In the genomic region with DNA sequence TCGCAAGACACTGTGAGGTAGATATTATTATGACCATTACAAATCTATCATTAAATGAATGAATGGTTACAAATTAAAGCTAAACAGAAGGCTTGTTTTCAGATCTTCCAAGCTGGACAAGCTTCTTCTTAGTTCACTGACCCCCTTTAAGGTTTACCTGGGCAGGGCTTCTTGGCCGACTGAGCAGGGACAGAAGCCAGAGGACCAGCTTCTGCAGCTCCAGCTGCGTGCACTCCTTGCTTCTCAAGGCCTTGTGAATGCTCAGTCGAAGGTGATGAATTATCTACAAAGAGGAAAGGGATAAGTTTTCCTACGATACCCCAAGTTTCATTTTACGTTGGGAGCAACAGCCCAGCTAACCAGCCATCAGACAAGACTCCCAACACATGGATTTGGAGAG, we compare ENCODE assay signal across 19 cellular contexts. TPM values are rescaled to one million over a fixed set of nuclear protein-coding genes. Genes with fewer than 3 reads are reported as not detected.
A peak's percentile ranks its signal among the peaks of the same experiment; 100 is the strongest.
DNase-seq lines count a peak whose midpoint lies in the region; ATAC-seq and TF ChIP-seq lines count a peak whose summit lies in the region.
"Had no signal": no experiment of that assay in that cellular context is flagged by ENCODE, and none has a peak within 500 bp of the region (broad histone marks: within the 10 kb centered on the region; RNA-seq: fewer than 3 reads in every experiment).

No MANE protein-coding gene starts in this region.

- H3K4me3 ChIP-seq in endodermal cell (ENCODE audit: low read length), result no peak overlapping the region
- H3K4me3 ChIP-seq: GM12878, GM23248 had no signal

- TF ChIP-seq CTCF in activated CD8-positive, alpha-beta T cell treated with anti-CD3 and anti-CD28 coated beads for 36 hours (IDR thresholded peaks at IDR 0.05), result no peak
- no peak for TF ChIP-seq CTCF in endodermal cell (conservative IDR thresholded peaks at IDR 0.05)
- TF ChIP-seq CTCF in nephron progenitor cell (IDR thresholded peaks at IDR 0.05), result no peak
- no peak for TF ChIP-seq CTCF in type B pancreatic cell (conservative IDR thresholded peaks at IDR 0.05)

- H3K27ac Mint-ChIP-seq in activated CD8-positive, alpha-beta T cell treated with anti-CD3 and anti-CD28 coated beads, Interleukin-2, amount 10 ng/mL, durations not matched to agents 7 days and 5 days, result peak overlapping the region; percentile 13
- no peak overlapping the region for H3K27ac Mint-ChIP-seq in activated CD8-positive, alpha-beta T cell treated with anti-CD3 and anti-CD28 coated beads for 36 hours
- H3K27ac Mint-ChIP-seq in activated T-helper 17 cell treated with anti-CD3 and anti-CD28 coated beads, Interleukin-2, amount 50 U/mL, for 72 hours, result peak overlapping the region; percentile 10
- no peak overlapping the region for H3K27ac Mint-ChIP-seq in endodermal cell
- H3K27ac Mint-ChIP-seq in nephron progenitor cell, result peak overlapping the region; percentile 34
- no peak overlapping the region for H3K27ac Mint-ChIP-seq in type B pancreatic cell

- H3K27me3 ChIP-seq in endodermal cell (ENCODE audit: control insufficient read depth, insufficient read depth, low read length, poor library complexity, severe bottlenecking), result no peaks in the 10 kb centered on the region

- intact Hi-C loops in activated CD8-positive, alpha-beta T cell treated with anti-CD3 and anti-CD28 coated beads for 36 hours (cut with micrococcal nuclease), result no loop called here

- H3K9me3 Mint-ChIP-seq in activated CD8-positive, alpha-beta T cell treated with anti-CD3 and anti-CD28 coated beads, Interleukin-2, amount 10 ng/mL, durations not matched to agents 7 days and 5 days (ENCODE audit: insufficient read depth), result no peaks in the 10 kb centered on the region
- no peaks in the 10 kb centered on the region for H3K9me3 Mint-ChIP-seq in activated CD8-positive, alpha-beta T cell treated with anti-CD3 and anti-CD28 coated beads for 36 hours
- H3K9me3 Mint-ChIP-seq in activated T-helper 17 cell treated with anti-CD3 and anti-CD28 coated beads, Interleukin-2, amount 50 U/mL, for 72 hours, result no peaks in the 10 kb centered on the region
- H3K9me3 Mint-ChIP-seq in endodermal cell, result no peaks in the 10 kb centered on the region
- H3K9me3 Mint-ChIP-seq in nephron progenitor cell, result no peaks in the 10 kb centered on the region
- H3K9me3 Mint-ChIP-seq in type B pancreatic cell, result no peaks in the 10 kb centered on the region
- H3K9me3 Mint-ChIP-seq: CD4-positive, alpha-beta memory T cell had no signal

- CTCF ChIA-PET in activated CD8-positive, alpha-beta T cell treated with anti-CD3 and anti-CD28 coated beads, Interleukin-2, amount 10 ng/mL, durations not matched to agents 7 days and 5 days (lab: Charles Lee), result interaction anchor here (4.7 to 5.3 kb wide), 2 partner anchors 9 to 140 kb away, joined by 17 to 30 read pairs; no protein-coding TSS in a partner anchor
- CTCF ChIA-PET in activated CD8-positive, alpha-beta T cell treated with anti-CD3 and anti-CD28 coated beads for 36 hours (lab: Charles Lee), result interaction anchor here (0.7 to 3.0 kb wide), 4 partner anchors 10 to 140 kb away, joined by 3 to 14 read pairs (median 4); no protein-coding TSS in a partner anchor

- H3K4me1 ChIP-seq in endodermal cell (ENCODE audit: control insufficient read depth, insufficient read depth, low read length), result peaks cover 2% of the 10 kb centered on the region
- H3K4me1 ChIP-seq: Caco-2 had no signal

- no peaks in the 10 kb centered on the region for H3K9me3 ChIP-seq in endodermal cell (ENCODE audit: control insufficient read depth, low read length)
- H3K9me3 ChIP-seq: Caco-2 had no signal

- no peaks in the 10 kb centered on the region for H3K36me3 ChIP-seq in endodermal cell (ENCODE audit: control insufficient read depth, insufficient read depth, low read length)

- peaks cover 3% of the 10 kb centered on the region for H3K4me1 Mint-ChIP-seq in activated CD8-positive, alpha-beta T cell treated with anti-CD3 and anti-CD28 coated beads, Interleukin-2, amount 10 ng/mL, durations not matched to agents 7 days and 5 days (ENCODE audit: low read depth)
- H3K4me1 Mint-ChIP-seq in activated CD8-positive, alpha-beta T cell treated with anti-CD3 and anti-CD28 coated beads for 36 hours (ENCODE audit: low read depth), result peaks cover 2% of the 10 kb centered on the region
- H3K4me1 Mint-ChIP-seq in activated T-helper 17 cell treated with anti-CD3 and anti-CD28 coated beads, Interleukin-2, amount 50 U/mL, for 72 hours, result no peaks in the 10 kb centered on the region
- H3K4me1 Mint-ChIP-seq in endodermal cell (peaks cover 8% of the 10 kb centered on the region), nephron progenitor cell (no peaks in the 10 kb centered on the region), type B pancreatic cell (ENCODE audit: unreplicated experiment) (no peaks in the 10 kb centered on the region)
- H3K4me1 Mint-ChIP-seq: CD4-positive, alpha-beta memory T cell had no signal

- H3K9ac ChIP-seq in endodermal cell (ENCODE audit: extremely low read depth, low read length, poor library complexity, severe bottlenecking), result no peak overlapping the region
- H3K9ac ChIP-seq: GM23248 had no signal

- no peak overlapping the region for H3K4me3 Mint-ChIP-seq in activated CD8-positive, alpha-beta T cell treated with anti-CD3 and anti-CD28 coated beads, Interleukin-2, amount 10 ng/mL, durations not matched to agents 7 days and 5 days
- no peak overlapping the region for H3K4me3 Mint-ChIP-seq in activated CD8-positive, alpha-beta T cell treated with anti-CD3 and anti-CD28 coated beads for 36 hours
- no peak overlapping the region for H3K4me3 Mint-ChIP-seq in activated T-helper 17 cell treated with anti-CD3 and anti-CD28 coated beads, Interleukin-2, amount 50 U/mL, for 72 hours
- H3K4me3 Mint-ChIP-seq in endodermal cell (no peak overlapping the region), nephron progenitor cell (no peak overlapping the region), type B pancreatic cell (no peak overlapping the region)
- H3K4me3 Mint-ChIP-seq: CD4-positive, alpha-beta memory T cell had no signal

- no peak for ATAC-seq in activated CD8-positive, alpha-beta T cell treated with anti-CD3 and anti-CD28 coated beads, Interleukin-2, amount 10 ng/mL, durations not matched to agents 7 days and 5 days
- ATAC-seq in activated CD8-positive, alpha-beta T cell treated with anti-CD3 and anti-CD28 coated beads for 36 hours, result no peak
- ATAC-seq in activated T-helper 17 cell treated with anti-CD3 and anti-CD28 coated beads, Interleukin-2, amount 50 U/mL, for 72 hours (replicated peaks), result no peak
- ATAC-seq: GM12878 had no signal

- POLR2A ChIA-PET in activated CD8-positive, alpha-beta T cell treated with anti-CD3 and anti-CD28 coated beads, Interleukin-2, amount 10 ng/mL, durations not matched to agents 7 days and 5 days (lab: Charles Lee), result no interaction called here
- POLR2A ChIA-PET in activated CD8-positive, alpha-beta T cell treated with anti-CD3 and anti-CD28 coated beads for 36 hours (lab: Charles Lee), result interaction anchor here (1.2 kb wide), 1 partner anchor 11 kb away, joined by 4 read pairs; no protein-coding TSS in a partner anchor

- WGBS in endodermal cell (ENCODE audit: insufficient coverage in 1 of 2, insufficient read length in 1 of 2), 2 experiments, result 88 to 100% methylated on average over 2 to 6 of the region's 6 CpGs

- no peak overlapping the region for H3K27ac ChIP-seq in endodermal cell (ENCODE audit: low read depth, low read length)
- H3K27ac ChIP-seq: GM23248 had no signal

- H3K36me3 Mint-ChIP-seq in activated CD8-positive, alpha-beta T cell treated with anti-CD3 and anti-CD28 coated beads, Interleukin-2, amount 10 ng/mL, durations not matched to agents 7 days and 5 days (ENCODE audit: low read depth), result peaks cover 56% of the 10 kb centered on the region
- peaks cover 56% of the 10 kb centered on the region for H3K36me3 Mint-ChIP-seq in activated CD8-positive, alpha-beta T cell treated with anti-CD3 and anti-CD28 coated beads for 36 hours (ENCODE audit: low read depth)
- H3K36me3 Mint-ChIP-seq in activated T-helper 17 cell treated with anti-CD3 and anti-CD28 coated beads, Interleukin-2, amount 50 U/mL, for 72 hours (ENCODE audit: low read depth), result peaks cover 91% of the 10 kb centered on the region
- H3K36me3 Mint-ChIP-seq in endodermal cell (ENCODE audit: low read depth) (peaks cover 66% of the 10 kb centered on the region), nephron progenitor cell (ENCODE audit: low read depth) (no peaks in the 10 kb centered on the region), type B pancreatic cell (peaks cover 4% of the 10 kb centered on the region)
- H3K36me3 Mint-ChIP-seq: CD4-positive, alpha-beta memory T cell had no signal

- H3K27me3 Mint-ChIP-seq in activated CD8-positive, alpha-beta T cell treated with anti-CD3 and anti-CD28 coated beads, Interleukin-2, amount 10 ng/mL, durations not matched to agents 7 days and 5 days (ENCODE audit: low read depth), result no peaks in the 10 kb centered on the region
- no peaks in the 10 kb centered on the region for H3K27me3 Mint-ChIP-seq in activated CD8-positive, alpha-beta T cell treated with anti-CD3 and anti-CD28 coated beads for 36 hours
- H3K27me3 Mint-ChIP-seq in activated T-helper 17 cell treated with anti-CD3 and anti-CD28 coated beads, Interleukin-2, amount 50 U/mL, for 72 hours, result no peaks in the 10 kb centered on the region
- H3K27me3 Mint-ChIP-seq in endodermal cell (ENCODE audit: insufficient read depth), result no peaks in the 10 kb centered on the region
- H3K27me3 Mint-ChIP-seq in nephron progenitor cell (ENCODE audit: low read depth, poor library complexity), result peaks cover 6% of the 10 kb centered on the region
- no peaks in the 10 kb centered on the region for H3K27me3 Mint-ChIP-seq in type B pancreatic cell
- H3K27me3 Mint-ChIP-seq: CD4-positive, alpha-beta memory T cell had no signal

- DNase-seq in activated CD8-positive, alpha-beta T cell treated with anti-CD3 and anti-CD28 coated beads, Interleukin-2, amount 10 ng/mL, durations not matched to agents 7 days and 5 days, result no peak
- no peak for DNase-seq in activated CD8-positive, alpha-beta T cell treated with anti-CD3 and anti-CD28 coated beads for 36 hours
- peak; percentile 36 for DNase-seq in endodermal cell
- no peak for DNase-seq in nephron progenitor cell
- no peak for DNase-seq in NCI-H2227 (lab: John Stamatoyannopoulos, UW; ENCODE audit: unreplicated experiment)
- no peak for DNase-seq in COLO668 (lab: John Stamatoyannopoulos, UW; ENCODE audit: unreplicated experiment)
- no peak for DNase-seq in type B pancreatic cell (ENCODE audit: extremely low spot score, unreplicated experiment)
- DNase-seq: C1 segment of cervical spinal cord; Caco-2; CD4-positive, alpha-beta memory T cell; DMS79; EL; GDM1; GM23248; H7; HCEC 1CT had no signal

RNA-seq across cellular contexts. Expression of gene ZC3HAV1L, which starts 9.3 kb away (rescaled TPM):
- total RNA-seq in activated CD8-positive, alpha-beta T cell treated with anti-CD3 and anti-CD28 coated beads, Interleukin-2, amount 10 ng/mL, durations not matched to agents 7 days and 5 days, result 10 to 100 TPM; 17.3 to 20.2 TPM
- total RNA-seq in activated CD8-positive, alpha-beta T cell treated with anti-CD3 and anti-CD28 coated beads for 36 hours, result 10 to 100 TPM; 19.9 TPM
- 10 to 100 TPM; 23.6 to 32.4 TPM for total RNA-seq in activated T-helper 17 cell treated with anti-CD3 and anti-CD28 coated beads, Interleukin-2, amount 50 U/mL, for 72 hours
- total RNA-seq in endodermal cell, result 10 to 100 TPM in 1 of 2 donors, 1 to 10 TPM in 1; 9.7 to 10.9 TPM
- polyA plus RNA-seq in endodermal cell (2013, experiment 1 of 2), result 8.2 TPM
- 8.4 TPM for polyA plus RNA-seq in endodermal cell (2013, experiment 2 of 2)
- total RNA-seq in type B pancreatic cell (ENCODE audit: low replicate concordance), result 3.1 and 31.3 TPM in 2 replicates
- total RNA-seq: A172 had no signal

RNA-seq across cellular contexts. Expression of gene KIAA1549, which starts 45.4 kb away (rescaled TPM):
- 1 to 10 TPM; 1.2 to 1.5 TPM for total RNA-seq in activated CD8-positive, alpha-beta T cell treated with anti-CD3 and anti-CD28 coated beads, Interleukin-2, amount 10 ng/mL, durations not matched to agents 7 days and 5 days
- total RNA-seq in activated CD8-positive, alpha-beta T cell treated with anti-CD3 and anti-CD28 coated beads for 36 hours, result 1 to 10 TPM; 1.3 to 1.5 TPM
- 1 to 10 TPM; 1.1 to 1.2 TPM for total RNA-seq in activated T-helper 17 cell treated with anti-CD3 and anti-CD28 coated beads, Interleukin-2, amount 50 U/mL, for 72 hours
- total RNA-seq in endodermal cell (10 to 100 TPM; 18.7 to 19.3 TPM), type B pancreatic cell (ENCODE audit: low replicate concordance) (14.0 and 24.4 TPM in 2 replicates)
- 22.6 TPM for polyA plus RNA-seq in endodermal cell (2013, experiment 1 of 2)
- 21.7 TPM for polyA plus RNA-seq in endodermal cell (2013, experiment 2 of 2)

Comparison
In these comparisons a context has a peak if more than half of its experiments do, and no peak if none do; other contexts are left out.
1. H3K27ac Mint-ChIP-seq: peak in activated CD8-positive, alpha-beta T cell treated with anti-CD3 and anti-CD28 coated beads, Interleukin-2, amount 10 ng/mL, durations not matched to agents 7 days and 5 days (single experiment), activated T-helper 17 cell treated with anti-CD3 and anti-CD28 coated beads, Interleukin-2, amount 50 U/mL, for 72 hours (single experiment) and nephron progenitor cell (single experiment); none in activated CD8-positive, alpha-beta T cell treated with anti-CD3 and anti-CD28 coated beads for 36 hours (single experiment), endodermal cell (single experiment) and type B pancreatic cell (single experiment).